ENCODE assay signal across 7 cellular contexts in genomic region chr2:229920011-229920781, GRCh38. TPM values are rescaled to one million over a fixed set of nuclear protein-coding genes. Genes with fewer than 3 reads are reported as not detected.
DNase-seq lines count a peak whose midpoint lies in the region; ATAC-seq, FAIRE-seq and TF ChIP-seq lines count a peak whose summit lies in the region.

No MANE protein-coding gene starts in this region.

- H2BK12ac ChIP-seq in H9 (ENCODE audit: insufficient read length, low read depth, low read length) = no peak overlapping the region

- H3K36me3 Mint-ChIP-seq in H9 (ENCODE audit: insufficient read depth in 1 of 3, low read depth in 3 of 3) = peaks cover 9 to 24% (median 21%) of the 10 kb centered on the region in 3 experiments; a peak in 6 of 7 replicates

- H4K8ac ChIP-seq in H9 (replicated peaks; ENCODE audit: insufficient read length, low read depth, low read length) = no peak overlapping the region

- no peak for FAIRE-seq in bronchial epithelial cell (lab: Jason Lieb, UNC)

- WGBS in H9 (ENCODE audit: extremely low coverage, insufficient read length, low lambda C conversion rate) = no CpG with 5 or more reads among the region's 25 CpGs

- no peak overlapping the region for H4K5ac ChIP-seq in H9 (ENCODE audit: insufficient read length, low read depth, low read length)

- H3K4me1 ChIP-seq in H9 (ENCODE audit: insufficient read depth, low read length) (no peaks in the 10 kb centered on the region; the same call in 1 of the 2 replicates), lower lobe of right lung (peaks cover 28% of the 10 kb centered on the region), stomach smooth muscle (ENCODE audit: control insufficient read depth, insufficient read depth, low read length) (peaks cover 19% of the 10 kb centered on the region)

- H2AK5ac ChIP-seq in H9 (ENCODE audit: insufficient read length, low read length) = no peak overlapping the region

- no peaks in the 10 kb centered on the region; a peak in 1 of 5 replicates for H3K9me3 Mint-ChIP-seq in H9

- TF ChIP-seq CTCF in H9 (conservative IDR thresholded peaks at IDR 0.05) = no peak
- TF ChIP-seq CTCF in bronchial epithelial cell (IDR thresholded peaks at IDR 0.05; ENCODE audit: insufficient read depth, low read length, severe bottlenecking) = no peak
- TF ChIP-seq CTCF in lower lobe of right lung (IDR thresholded peaks at IDR 0.05) = no peak

- H2BK120ac ChIP-seq in H9 (ENCODE audit: low read depth, low read length, poor library complexity, severe bottlenecking) = no peak overlapping the region

- H3K18ac ChIP-seq in H9 (ENCODE audit: insufficient read length, low read depth, low read length) = no peak overlapping the region

- H3K4me2 ChIP-seq in H9 (ENCODE audit: insufficient read depth, insufficient read length, low read length) = peak overlapping the region; percentile 100

- peaks cover 11 to 16% of the 10 kb centered on the region in 2 experiments for H3K4me1 Mint-ChIP-seq in H9

- ATAC-seq in lower lobe of right lung = no peak

- no peak overlapping the region for H4K91ac ChIP-seq in H9 (ENCODE audit: insufficient read length, low read depth, low read length)

- H3K4ac ChIP-seq in H9 (ENCODE audit: low read depth, low read length) = no peak overlapping the region

- peaks cover 7% of the 10 kb centered on the region for H3K79me1 ChIP-seq in H9 (ENCODE audit: insufficient read depth, low read depth, low read length, poor library complexity, severe bottlenecking)

- H3K14ac ChIP-seq in H9 (ENCODE audit: insufficient read depth, low read length) = no peak overlapping the region; the same call in 1 of the 2 replicates

- H2BK15ac ChIP-seq in H9 (ENCODE audit: low read depth, low read length) = no peak overlapping the region

- H3K4me3 ChIP-seq in SK-N-MC = peak overlapping the region; percentile 86
- H3K4me3 ChIP-seq in bronchial epithelial cell (ENCODE audit: low read depth, low read length) = peak overlapping the region; percentile 94
- H3K4me3 ChIP-seq in lower lobe of right lung = peak overlapping the region; percentile 88
- peak overlapping the region; percentile 65 to 93 for H3K4me3 ChIP-seq in stomach smooth muscle (ENCODE audit: low read length in 2 of 2)

- H3K27ac ChIP-seq in H9 (ENCODE audit: insufficient read length, low read depth, low read length) (no peak overlapping the region), SK-N-MC (peak overlapping the region; percentile 93), lower lobe of right lung (peak overlapping the region; percentile 95), stomach smooth muscle (ENCODE audit: low read length) (peak overlapping the region; percentile 97)

- no peak overlapping the region for H2AFZ ChIP-seq in H9 (ENCODE audit: low read length)

- peaks cover 17% of the 10 kb centered on the region for H3K23me2 ChIP-seq in H9 (ENCODE audit: insufficient read length, low read depth, low read length, poor library complexity, severe bottlenecking)

- no peaks in the 10 kb centered on the region for H3K27me3 Mint-ChIP-seq in H9 (ENCODE audit: low read depth)

- no peaks in the 10 kb centered on the region for H3K9me3 ChIP-seq in H9 (ENCODE audit: control insufficient read depth, low read depth, low read length)
- no peaks in the 10 kb centered on the region for H3K9me3 ChIP-seq in SK-N-MC (ENCODE audit: low read depth, low read length)
- H3K9me3 ChIP-seq in lower lobe of right lung = no peaks in the 10 kb centered on the region
- H3K9me3 ChIP-seq in stomach smooth muscle (ENCODE audit: control insufficient read depth in 2 of 2, low read length in 2 of 2) = no peaks in the 10 kb centered on the region

- peaks cover 41% of the 10 kb centered on the region; the same call in 1 of the 2 replicates for H3K79me2 ChIP-seq in H9 (ENCODE audit: insufficient read depth, low read length)

- H3K23ac ChIP-seq in H9 (ENCODE audit: insufficient read length, low read depth, low read length) = no peak overlapping the region

- peaks cover 26% of the 10 kb centered on the region for H3K36me3 ChIP-seq in SK-N-MC (ENCODE audit: insufficient read depth, low read length)
- H3K36me3 ChIP-seq in bronchial epithelial cell (ENCODE audit: control insufficient read depth, insufficient read depth, low read length) = no peaks in the 10 kb centered on the region
- H3K36me3 ChIP-seq in lower lobe of right lung = peaks cover 6% of the 10 kb centered on the region
- peaks cover 0 to 2% of the 10 kb centered on the region in 2 donors for H3K36me3 ChIP-seq in stomach smooth muscle (ENCODE audit: control insufficient read depth in 2 of 2, insufficient read depth in 2 of 2, low read length in 2 of 2)

- no peaks in the 10 kb centered on the region for H3K27me3 ChIP-seq in H9 (ENCODE audit: insufficient read depth, low read length)
- no peaks in the 10 kb centered on the region for H3K27me3 ChIP-seq in bronchial epithelial cell (ENCODE audit: control insufficient read depth, insufficient read depth, low read length)
- no peaks in the 10 kb centered on the region for H3K27me3 ChIP-seq in lower lobe of right lung (ENCODE audit: low read depth)
- no peaks in the 10 kb centered on the region for H3K27me3 ChIP-seq in stomach smooth muscle (ENCODE audit: control insufficient read depth in 1 of 2, insufficient read depth in 2 of 2, low read length in 2 of 2)

- no peak overlapping the region for H2BK20ac ChIP-seq in H9 (ENCODE audit: low read depth, low read length, poor library complexity, severe bottlenecking)

- H3K27ac Mint-ChIP-seq in H9 = peak overlapping the region; percentile 44 to 99 (median 99)

- H3K9ac ChIP-seq in H9 (ENCODE audit: extremely low read depth, insufficient read length, low read length) = peak overlapping the region; percentile 61
- H3K9ac ChIP-seq in SK-N-MC (ENCODE audit: insufficient read length) = peak overlapping the region; percentile 96
- H3K9ac ChIP-seq in stomach smooth muscle (ENCODE audit: low read length in 2 of 2) = peak overlapping the region; percentile 92 to 94

- H2BK5ac ChIP-seq in H9 (ENCODE audit: insufficient read length, low read length) = no peak overlapping the region

- no peak overlapping the region for H3T11ph ChIP-seq in H9 (ENCODE audit: low read length)

- DNase-seq in H9 (no peak), SK-N-MC (ENCODE audit: low read depth, low spot score) (no peak), bronchial epithelial cell (ENCODE audit: low read depth) (no peak), lower lobe of right lung (no peak), GF-D8 (lab: John Stamatoyannopoulos, UW) (no peak), NOMO-1 (lab: John Stamatoyannopoulos, UW; ENCODE audit: unreplicated experiment in 2 of 2) (no peak)

- H4K20me1 ChIP-seq in H9 (ENCODE audit: control insufficient read depth, insufficient read depth, insufficient read length) = no peaks in the 10 kb centered on the region

- H3K56ac ChIP-seq in H9 (ENCODE audit: insufficient read length, low read depth, low read length) = no peak overlapping the region

- intact Hi-C loops in lower lobe of right lung (cut with DNase I) = no loop called here

- H3K4me3 Mint-ChIP-seq in H9 = peak overlapping the region; percentile 97 to 100

RNA-seq across cellular contexts. Expression of gene TRIP12, which starts 1.6 kb away (rescaled TPM):
- total RNA-seq in H9 (2021) (166 and 172 TPM in 2 replicates), bronchial epithelial cell (170 and 326 TPM in 2 replicates), lower lobe of right lung (229 TPM)

RNA-seq across cellular contexts. Expression of gene FBXO36, which starts 2.1 kb away (rescaled TPM):
- total RNA-seq in H9 (2021) (3.0 and 3.4 TPM in 2 replicates), bronchial epithelial cell (3.4 and 4.2 TPM in 2 replicates), lower lobe of right lung (3.3 TPM)
